8 cellular contexts compared by ENCODE assay signal in genomic region chr2:237701033-237701858, GRCh38.
DNase-seq lines count a peak whose midpoint lies in the region; ATAC-seq and TF ChIP-seq lines count a peak whose summit lies in the region.

No MANE protein-coding gene starts in this region.

- H3K79me1 ChIP-seq in mesenchymal stem cell (replicated peaks; ENCODE audit: low read length, poor library complexity, severe bottlenecking) = peaks cover 11% of the 10 kb centered on the region

- H3K4me1 ChIP-seq in adipocyte (ENCODE audit: control insufficient read depth, insufficient read depth, low read length) (peaks cover 51% of the 10 kb centered on the region), mesenchymal stem cell (ENCODE audit: control insufficient read depth, insufficient read depth, low read depth, low read length) (peaks cover 65% of the 10 kb centered on the region), thoracic aorta (ENCODE audit: control insufficient read depth in 1 of 2, low read depth in 2 of 2) (peaks cover 87 to 99% of the 10 kb centered on the region in 2 donors)

- peak overlapping the region; percentile 12 to 84 for H3K4ac ChIP-seq in mesenchymal stem cell (ENCODE audit: low read depth in 1 of 2, low read length in 2 of 2)

- no peak for DNase-seq in activated T-cell treated with anti-CD3 and anti-CD28 coated beads, Interleukin-2, amount 50 U/mL, for 4 hours
- DNase-seq in activated T-cell treated with anti-CD3 and anti-CD28 coated beads for 4 hours (no peak), adipocyte (ENCODE audit: low read depth) (no peak), mesenchymal stem cell (no peak), thoracic aorta (ENCODE audit: low spot score) (no peak), NCI-H187 (lab: John Stamatoyannopoulos, UW) (no peak), amniotic stem cell (lab: John Stamatoyannopoulos, UW) (no peak)

- no peak overlapping the region for H2BK5ac ChIP-seq in mesenchymal stem cell (ENCODE audit: low read depth, low read length, poor library complexity, severe bottlenecking)

- 93% methylated on average over 17 of the region's 17 CpGs for WGBS in mesenchymal stem cell

- peak overlapping the region in 1 of 2 experiments; percentile 97 for H3K14ac ChIP-seq in mesenchymal stem cell (ENCODE audit: low read length in 2 of 2)

- peak overlapping the region; percentile 79 for H3K4me3 Mint-ChIP-seq in activated T-cell treated with anti-CD3 and anti-CD28 coated beads, Interleukin-2, amount 50 U/mL, for 4 hours

- H3K9me3 ChIP-seq in adipocyte (ENCODE audit: control insufficient read depth, low read length) = no peaks in the 10 kb centered on the region
- H3K9me3 ChIP-seq in mesenchymal stem cell (ENCODE audit: control insufficient read depth, low read length) = no peaks in the 10 kb centered on the region
- no peaks in the 10 kb centered on the region for H3K9me3 ChIP-seq in thoracic aorta

- no peaks in the 10 kb centered on the region for H3K27me3 ChIP-seq in adipocyte (replicated peaks; ENCODE audit: control insufficient read depth, insufficient read depth, low read length)
- H3K27me3 ChIP-seq in mesenchymal stem cell (ENCODE audit: control insufficient read depth in 1 of 2, insufficient read depth in 1 of 2, low read length in 2 of 2) = no peaks in the 10 kb centered on the region
- no peaks in the 10 kb centered on the region for H3K27me3 ChIP-seq in thoracic aorta (replicated peaks; ENCODE audit: insufficient read depth)

- peak overlapping the region; percentile 65 for H4K91ac ChIP-seq in mesenchymal stem cell (ENCODE audit: low read length)

- H3K4me1 Mint-ChIP-seq in activated T-cell treated with anti-CD3 and anti-CD28 coated beads, Interleukin-2, amount 50 U/mL, for 4 hours (ENCODE audit: low read depth) = peaks cover 94% of the 10 kb centered on the region

- no peak overlapping the region for H2AFZ ChIP-seq in mesenchymal stem cell (ENCODE audit: low read depth, low read length)

- H3K27ac ChIP-seq in mesenchymal stem cell (ENCODE audit: low read length, poor library complexity, severe bottlenecking) = peak overlapping the region; percentile 71
- peak overlapping the region; percentile 79 to 86 for H3K27ac ChIP-seq in thoracic aorta

- H2BK15ac ChIP-seq in mesenchymal stem cell (ENCODE audit: low read depth, poor library complexity, severe bottlenecking) = peak overlapping the region; percentile 92

- no peaks in the 10 kb centered on the region for H3K27me3 Mint-ChIP-seq in activated T-cell treated with anti-CD3 and anti-CD28 coated beads, Interleukin-2, amount 50 U/mL, for 4 hours (ENCODE audit: low read depth)

- H2BK12ac ChIP-seq in mesenchymal stem cell (ENCODE audit: low read length in 2 of 2) = peak overlapping the region; percentile 18 to 91

- no peak overlapping the region for H3K4me2 ChIP-seq in mesenchymal stem cell (ENCODE audit: low read length, poor library complexity, severe bottlenecking)

- no peak for TF ChIP-seq CTCF in thoracic aorta (IDR thresholded peaks at IDR 0.05)

- H2AK5ac ChIP-seq in mesenchymal stem cell (ENCODE audit: low read length, severe bottlenecking) = peak overlapping the region; percentile 24

- H3K23ac ChIP-seq in mesenchymal stem cell (ENCODE audit: low read length in 2 of 2) = peak overlapping the region in 1 of 2 experiments; percentile 16

- H3K36me3 ChIP-seq in adipocyte (ENCODE audit: control insufficient read depth, insufficient read depth, low read length, severe bottlenecking) (no peaks in the 10 kb centered on the region), mesenchymal stem cell (ENCODE audit: control insufficient read depth in 1 of 2, insufficient read depth in 2 of 2, low read depth in 1 of 2, low read length in 2 of 2) (no peaks in the 10 kb centered on the region), thoracic aorta (no peaks in the 10 kb centered on the region)

- no peak overlapping the region for H3K4me3 ChIP-seq in adipocyte (ENCODE audit: low read length)
- peak overlapping the region in 1 of 2 experiments; percentile 17 for H3K4me3 ChIP-seq in mesenchymal stem cell (ENCODE audit: insufficient read depth in 1 of 2, low read depth in 1 of 2, low read length in 2 of 2)
- H3K4me3 ChIP-seq in thoracic aorta = peak overlapping the region; percentile 57

- peak; percentile 3 to 9 for ATAC-seq in activated T-cell treated with anti-CD3 and anti-CD28 coated beads, Interleukin-2, amount 50 U/mL, for 4 hours
- ATAC-seq in thoracic aorta (ENCODE audit: insufficient number of reproducible peaks, low FRiP score, low read depth) (no peak), HG02973 (IDR thresholded peaks at IDR 0.05; ENCODE audit: unreplicated experiment) (no peak)

- peak overlapping the region; percentile 9 to 95 for H3K18ac ChIP-seq in mesenchymal stem cell (ENCODE audit: low read depth in 1 of 2, low read length in 2 of 2)

- H2BK120ac ChIP-seq in mesenchymal stem cell (ENCODE audit: low read depth, low read length) = peak overlapping the region; percentile 75

- H3K9ac ChIP-seq in adipocyte (ENCODE audit: low read length) = peak overlapping the region; percentile 57
- H3K9ac ChIP-seq in mesenchymal stem cell (ENCODE audit: low read length) = peak overlapping the region; percentile 72

- no peaks in the 10 kb centered on the region for H3K9me3 Mint-ChIP-seq in activated T-cell treated with anti-CD3 and anti-CD28 coated beads, Interleukin-2, amount 50 U/mL, for 4 hours

- H4K8ac ChIP-seq in mesenchymal stem cell (ENCODE audit: low read length) = no peak overlapping the region

- peaks cover 6% of the 10 kb centered on the region for H3K36me3 Mint-ChIP-seq in activated T-cell treated with anti-CD3 and anti-CD28 coated beads, Interleukin-2, amount 50 U/mL, for 4 hours (ENCODE audit: insufficient read depth)

Comparison
In these comparisons a context has a peak if more than half of its experiments do, and no peak if none do; other contexts are left out.
1. ATAC-seq: peak in activated T-cell treated with anti-CD3 and anti-CD28 coated beads, Interleukin-2, amount 50 U/mL, for 4 hours (2 of 2); none in thoracic aorta (single experiment) and HG02973 (single experiment).